Comparison of ENCODE assay signal across 1 cellular context in the genomic region with DNA sequence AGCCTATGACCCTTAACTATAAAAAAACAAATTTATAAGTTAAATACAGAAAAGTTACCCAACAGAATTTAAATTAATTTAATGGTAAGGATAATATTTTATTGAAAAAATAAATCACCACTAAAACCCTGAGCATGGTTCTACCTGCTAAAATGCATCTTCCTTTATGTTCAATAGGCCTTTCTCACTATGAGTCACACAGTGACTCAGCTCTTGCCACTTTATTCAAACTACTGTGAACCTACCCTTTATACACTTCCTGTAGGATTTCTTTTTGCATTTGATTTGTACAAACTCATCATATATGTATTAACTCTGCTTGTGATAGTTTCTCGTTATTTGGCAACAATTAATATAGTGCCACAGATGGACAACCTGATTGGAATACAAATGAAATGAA.
TF ChIP-seq lines count a peak whose summit lies in the region.

No MANE protein-coding gene starts in this region.

TF ChIP-seq in GM23338, 12 proteins besides CTCF, POLR2A, EP300 and RAD21 (continued from another document):
- TF ChIP-seq, protein P1, sequence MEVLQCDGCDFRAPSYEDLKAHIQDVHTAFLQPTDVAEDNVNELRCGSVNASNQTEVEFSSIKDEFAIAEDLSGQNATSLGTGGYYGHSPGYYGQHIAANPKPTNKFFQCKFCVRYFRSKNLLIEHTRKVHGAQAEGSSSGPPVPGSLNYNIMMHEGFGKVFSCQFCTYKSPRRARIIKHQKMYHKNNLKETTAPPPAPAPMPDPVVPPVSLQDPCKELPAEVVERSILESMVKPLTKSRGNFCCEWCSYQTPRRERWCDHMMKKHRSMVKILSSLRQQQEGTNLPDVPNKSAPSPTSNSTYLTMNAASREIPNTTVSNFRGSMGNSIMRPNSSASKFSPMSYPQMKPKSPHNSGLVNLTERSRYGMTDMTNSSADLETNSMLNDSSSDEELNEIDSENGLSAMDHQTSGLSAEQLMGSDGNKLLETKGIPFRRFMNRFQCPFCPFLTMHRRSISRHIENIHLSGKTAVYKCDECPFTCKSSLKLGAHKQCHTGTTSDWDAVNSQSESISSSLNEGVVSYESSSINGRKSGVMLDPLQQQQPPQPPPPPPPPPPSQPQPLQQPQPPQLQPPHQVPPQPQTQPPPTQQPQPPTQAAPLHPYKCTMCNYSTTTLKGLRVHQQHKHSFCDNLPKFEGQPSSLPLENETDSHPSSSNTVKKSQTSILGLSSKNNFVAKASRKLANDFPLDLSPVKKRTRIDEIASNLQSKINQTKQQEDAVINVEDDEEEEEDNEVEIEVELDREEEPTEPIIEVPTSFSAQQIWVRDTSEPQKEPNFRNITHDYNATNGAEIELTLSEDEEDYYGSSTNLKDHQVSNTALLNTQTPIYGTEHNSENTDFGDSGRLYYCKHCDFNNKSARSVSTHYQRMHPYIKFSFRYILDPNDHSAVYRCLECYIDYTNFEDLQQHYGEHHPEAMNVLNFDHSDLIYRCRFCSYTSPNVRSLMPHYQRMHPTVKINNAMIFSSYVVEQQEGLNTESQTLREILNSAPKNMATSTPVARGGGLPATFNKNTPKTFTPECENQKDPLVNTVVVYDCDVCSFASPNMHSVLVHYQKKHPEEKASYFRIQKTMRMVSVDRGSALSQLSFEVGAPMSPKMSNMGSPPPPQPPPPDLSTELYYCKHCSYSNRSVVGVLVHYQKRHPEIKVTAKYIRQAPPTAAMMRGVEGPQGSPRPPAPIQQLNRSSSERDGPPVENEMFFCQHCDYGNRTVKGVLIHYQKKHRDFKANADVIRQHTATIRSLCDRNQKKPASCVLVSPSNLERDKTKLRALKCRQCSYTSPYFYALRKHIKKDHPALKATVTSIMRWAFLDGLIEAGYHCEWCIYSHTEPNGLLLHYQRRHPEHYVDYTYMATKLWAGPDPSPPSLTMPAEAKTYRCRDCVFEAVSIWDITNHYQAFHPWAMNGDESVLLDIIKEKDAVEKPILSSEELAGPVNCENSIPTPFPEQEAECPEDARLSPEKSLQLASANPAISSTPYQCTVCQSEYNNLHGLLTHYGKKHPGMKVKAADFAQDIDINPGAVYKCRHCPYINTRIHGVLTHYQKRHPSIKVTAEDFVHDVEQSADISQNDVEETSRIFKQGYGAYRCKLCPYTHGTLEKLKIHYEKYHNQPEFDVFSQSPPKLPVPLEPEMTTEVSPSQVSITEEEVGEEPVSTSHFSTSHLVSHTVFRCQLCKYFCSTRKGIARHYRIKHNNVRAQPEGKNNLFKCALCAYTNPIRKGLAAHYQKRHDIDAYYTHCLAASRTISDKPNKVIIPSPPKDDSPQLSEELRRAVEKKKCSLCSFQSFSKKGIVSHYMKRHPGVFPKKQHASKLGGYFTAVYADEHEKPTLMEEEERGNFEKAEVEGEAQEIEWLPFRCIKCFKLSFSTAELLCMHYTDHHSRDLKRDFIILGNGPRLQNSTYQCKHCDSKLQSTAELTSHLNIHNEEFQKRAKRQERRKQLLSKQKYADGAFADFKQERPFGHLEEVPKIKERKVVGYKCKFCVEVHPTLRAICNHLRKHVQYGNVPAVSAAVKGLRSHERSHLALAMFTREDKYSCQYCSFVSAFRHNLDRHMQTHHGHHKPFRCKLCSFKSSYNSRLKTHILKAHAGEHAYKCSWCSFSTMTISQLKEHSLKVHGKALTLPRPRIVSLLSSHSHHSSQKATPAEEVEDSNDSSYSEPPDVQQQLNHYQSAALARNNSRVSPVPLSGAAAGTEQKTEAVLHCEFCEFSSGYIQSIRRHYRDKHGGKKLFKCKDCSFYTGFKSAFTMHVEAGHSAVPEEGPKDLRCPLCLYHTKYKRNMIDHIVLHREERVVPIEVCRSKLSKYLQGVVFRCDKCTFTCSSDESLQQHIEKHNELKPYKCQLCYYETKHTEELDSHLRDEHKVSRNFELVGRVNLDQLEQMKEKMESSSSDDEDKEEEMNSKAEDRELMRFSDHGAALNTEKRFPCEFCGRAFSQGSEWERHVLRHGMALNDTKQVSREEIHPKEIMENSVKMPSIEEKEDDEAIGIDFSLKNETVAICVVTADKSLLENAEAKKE (CRISPR knock-in tag; IDR thresholded peaks at IDR 0.05) = no peak
- no peak for TF ChIP-seq STAT1 (IDR thresholded peaks at IDR 0.05; ENCODE audit: unreplicated experiment)
- TF ChIP-seq, protein P2, sequence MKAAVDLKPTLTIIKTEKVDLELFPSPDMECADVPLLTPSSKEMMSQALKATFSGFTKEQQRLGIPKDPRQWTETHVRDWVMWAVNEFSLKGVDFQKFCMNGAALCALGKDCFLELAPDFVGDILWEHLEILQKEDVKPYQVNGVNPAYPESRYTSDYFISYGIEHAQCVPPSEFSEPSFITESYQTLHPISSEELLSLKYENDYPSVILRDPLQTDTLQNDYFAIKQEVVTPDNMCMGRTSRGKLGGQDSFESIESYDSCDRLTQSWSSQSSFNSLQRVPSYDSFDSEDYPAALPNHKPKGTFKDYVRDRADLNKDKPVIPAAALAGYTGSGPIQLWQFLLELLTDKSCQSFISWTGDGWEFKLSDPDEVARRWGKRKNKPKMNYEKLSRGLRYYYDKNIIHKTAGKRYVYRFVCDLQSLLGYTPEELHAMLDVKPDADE (IDR thresholded peaks at IDR 0.05) = no peak
- no peak for TF ChIP-seq JUNB (IDR thresholded peaks at IDR 0.05; ENCODE audit: unreplicated experiment)
- no peak for TF ChIP-seq NANOG (IDR thresholded peaks at IDR 0.05; ENCODE audit: borderline replicate concordance)
- TF ChIP-seq ZNF331 (CRISPR knock-in tag; IDR thresholded peaks at IDR 0.05; ENCODE audit: low read depth) = no peak
- no peak for TF ChIP-seq EZH2phosphoT487 (IDR thresholded peaks at IDR 0.05; ENCODE audit: unreplicated experiment)
